13 cellular contexts compared by ENCODE assay signal in the genomic region with DNA sequence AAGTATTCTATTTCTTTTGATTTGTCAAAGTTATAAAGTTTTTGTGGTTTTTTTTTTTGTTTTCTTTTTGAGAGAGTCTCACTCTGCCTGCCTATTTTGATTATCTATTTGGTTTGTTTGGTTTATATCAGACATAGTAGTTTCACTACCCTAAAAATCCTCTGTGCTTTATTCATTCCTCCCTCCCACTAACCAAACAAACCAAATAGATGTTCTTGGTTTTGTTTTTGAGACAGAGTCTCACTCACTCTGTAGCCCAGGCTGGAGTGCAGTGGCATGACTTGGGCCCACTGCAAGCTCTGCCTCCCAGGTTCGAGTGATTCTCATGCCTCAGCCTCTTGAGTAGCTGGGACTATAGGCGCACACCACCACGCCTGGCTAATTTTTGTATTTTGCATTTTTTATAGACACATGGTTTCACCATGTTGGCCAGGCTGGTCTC.
A peak's percentile ranks its signal among the peaks of the same experiment; 100 is the strongest.
DNase-seq lines count a peak whose midpoint lies in the region; ATAC-seq lines count a peak whose summit lies in the region.
"Had no signal": no experiment of that assay in that cellular context is flagged by ENCODE, and none has a peak within 500 bp of the region (broad histone marks: within the 10 kb centered on the region; RNA-seq: fewer than 3 reads in every experiment).

No MANE protein-coding gene starts in this region.

- H3K4me1 Mint-ChIP-seq in stimulated activated effector memory CD8-positive, alpha-beta T cell treated with anti-CD3 and anti-CD28 coated beads, Interleukin-12 subunit alpha, Interleukin-12 subunit beta, amount 100 ng/mL, for 72 hours, result no peaks in the 10 kb centered on the region
- H3K4me1 Mint-ChIP-seq: endodermal cell had no signal

- peak; percentile 10 for DNase-seq in NOMO-1 treated with DMSO at 0.1 percent for 48 hours (lab: John Stamatoyannopoulos, UW; ENCODE audit: unreplicated experiment)
- DNase-seq in NOMO-1 treated with dmso at 0.1 percent for 144 hours (lab: John Stamatoyannopoulos, UW; ENCODE audit: unreplicated experiment), result no peak
- no peak for DNase-seq in stimulated activated effector memory CD8-positive, alpha-beta T cell treated with anti-CD3 and anti-CD28 coated beads, Interleukin-12 subunit alpha, Interleukin-12 subunit beta, amount 100 ng/mL, for 72 hours (ENCODE audit: low spot score in 2 of 2)
- DNase-seq in Kasumi-1 (lab: John Stamatoyannopoulos, UW), result no peak
- DNase-seq in H4 (ENCODE audit: low spot score), result no peak
- DNase-seq in G401 (ENCODE audit: low spot score), result no peak
- DNase-seq: 8988T; endodermal cell; heart right ventricle; occipital lobe; stimulated activated naive CD4-positive, alpha-beta T cell treated with Interleukin-2 at 50 U/mL for 16 hours had no signal

- ATAC-seq in GM21825 (IDR thresholded peaks at IDR 0.05; ENCODE audit: unreplicated experiment) (peak; percentile 71), HG03442 (IDR thresholded peaks at IDR 0.05; ENCODE audit: unreplicated experiment) (peak; percentile 78)
- peak; percentile 95 for ATAC-seq in stimulated activated effector memory CD8-positive, alpha-beta T cell treated with anti-CD3 and anti-CD28 coated beads, Interleukin-12 subunit alpha, Interleukin-12 subunit beta, amount 100 ng/mL, for 72 hours
- ATAC-seq: heart right ventricle had no signal

- H3K27ac Mint-ChIP-seq in stimulated activated effector memory CD8-positive, alpha-beta T cell treated with anti-CD3 and anti-CD28 coated beads, Interleukin-12 subunit alpha, Interleukin-12 subunit beta, amount 100 ng/mL, for 72 hours, result no peak overlapping the region
- H3K27ac Mint-ChIP-seq: endodermal cell had no signal

- no peaks in the 10 kb centered on the region for H3K9me3 Mint-ChIP-seq in stimulated activated effector memory CD8-positive, alpha-beta T cell treated with anti-CD3 and anti-CD28 coated beads, Interleukin-12 subunit alpha, Interleukin-12 subunit beta, amount 100 ng/mL, for 72 hours
- H3K9me3 Mint-ChIP-seq: endodermal cell had no signal

- no peak overlapping the region for H3K4me3 Mint-ChIP-seq in stimulated activated effector memory CD8-positive, alpha-beta T cell treated with anti-CD3 and anti-CD28 coated beads, Interleukin-12 subunit alpha, Interleukin-12 subunit beta, amount 100 ng/mL, for 72 hours
- H3K4me3 Mint-ChIP-seq: endodermal cell had no signal

- in situ Hi-C loops in G401 (cut with HindIII; ENCODE audit: low sequenced_read_pairs), result no loop called here

- H3K36me3 Mint-ChIP-seq in stimulated activated effector memory CD8-positive, alpha-beta T cell treated with anti-CD3 and anti-CD28 coated beads, Interleukin-12 subunit alpha, Interleukin-12 subunit beta, amount 100 ng/mL, for 72 hours, result no peaks in the 10 kb centered on the region
